10 cellular contexts compared by ENCODE assay signal in genomic region chr5:38660194-38660668, GRCh38.
A peak's percentile ranks its signal among the peaks of the same experiment; 100 is the strongest.
DNase-seq lines count a peak whose midpoint lies in the region; ATAC-seq, FAIRE-seq and TF ChIP-seq lines count a peak whose summit lies in the region.
"Had no signal": no experiment of that assay in that cellular context is flagged by ENCODE, and none has a peak within 500 bp of the region (broad histone marks: within the 10 kb centered on the region; RNA-seq: fewer than 3 reads in every experiment).

No MANE protein-coding gene starts in this region.

- peak; percentile 98 for DNase-seq in A172 (ENCODE audit: low spot score)
- DNase-seq in NCI-H1092 (lab: John Stamatoyannopoulos, UW) = peak; percentile 97
- DNase-seq in PC-3 = peak; percentile 98
- peak; percentile 26 for DNase-seq in hepatocyte (ENCODE audit: low spot score)
- no peak for DNase-seq in foreskin melanocyte
- no peak for DNase-seq in small intestine
- DNase-seq: activated CD4-positive, CD25-positive, alpha-beta regulatory T cell treated with anti-CD3 and anti-CD28 coated beads, Interleukin-2, amount 50 U/mL, for 72 hours; stimulated activated CD4-positive, alpha-beta T cell treated with anti-CD3 and anti-CD28 coated beads, Interleukin-4, amount 100 ng/mL, for 24 hours had no signal

- intact Hi-C loops in PC-3 (cut with micrococcal nuclease) = loop anchor here (1.0 to 5.0 kb wide), 3 partner anchors 103 to 218 kb away; no protein-coding TSS in a partner anchor

- H3K36me3 ChIP-seq in PC-3 (ENCODE audit: low read depth, low read length) = no peaks in the 10 kb centered on the region
- H3K36me3 ChIP-seq in hepatocyte (replicated peaks; ENCODE audit: insufficient read depth, low read depth) = no peaks in the 10 kb centered on the region
- no peaks in the 10 kb centered on the region for H3K36me3 ChIP-seq in small intestine (ENCODE audit: control insufficient read depth in 2 of 2, insufficient read depth in 2 of 2, low read length in 2 of 2)

- H3K4me1 ChIP-seq in PC-3 (ENCODE audit: insufficient read depth, low read length) (peaks cover 10% of the 10 kb centered on the region), hepatocyte (ENCODE audit: insufficient read depth) (no peaks in the 10 kb centered on the region), small intestine (ENCODE audit: control insufficient read depth in 2 of 2, insufficient read depth in 1 of 2, low read depth in 1 of 2, low read length in 1 of 2) (no peaks in the 10 kb centered on the region)

- peak overlapping the region; percentile 86 for H3K9ac ChIP-seq in PC-3 (ENCODE audit: low read length)

- H3K9me2 ChIP-seq in PC-3 (replicated peaks; ENCODE audit: low read length) (no peaks in the 10 kb centered on the region), hepatocyte (replicated peaks; ENCODE audit: insufficient read depth) (no peaks in the 10 kb centered on the region)

- no peaks in the 10 kb centered on the region for H4K20me1 ChIP-seq in PC-3 (ENCODE audit: low read length)
- H4K20me1 ChIP-seq in hepatocyte (ENCODE audit: insufficient read depth, poor library complexity, severe bottlenecking) = no peaks in the 10 kb centered on the region

- H3K9me3 ChIP-seq in PC-3 (ENCODE audit: low read length) = no peaks in the 10 kb centered on the region
- no peaks in the 10 kb centered on the region for H3K9me3 ChIP-seq in hepatocyte (ENCODE audit: low read depth)
- H3K9me3 ChIP-seq in small intestine (ENCODE audit: control insufficient read depth, low read depth) = no peaks in the 10 kb centered on the region

- H3K79me2 ChIP-seq in PC-3 (ENCODE audit: low read length) = no peaks in the 10 kb centered on the region
- H3K79me2 ChIP-seq in hepatocyte = no peaks in the 10 kb centered on the region

- peak; percentile 100 for ATAC-seq in PC-3
- no peak for ATAC-seq in GM21390 (IDR thresholded peaks at IDR 0.05; ENCODE audit: unreplicated experiment)
- no peak for ATAC-seq in HG02970 (IDR thresholded peaks at IDR 0.05; ENCODE audit: low FRiP score, unreplicated experiment)

- H3K4me2 ChIP-seq in PC-3 (ENCODE audit: low read length) (peak overlapping the region; percentile 89), hepatocyte (no peak overlapping the region)

- CTCF ChIA-PET in PC-3 (lab: Charles Lee) = interaction anchor here (0.7 to 1.2 kb wide), 4 partner anchors 61 to 219 kb away, joined by 3 to 11 read pairs (median 7); no protein-coding TSS in a partner anchor

- H2AFZ ChIP-seq in PC-3 (ENCODE audit: low read length) (peak overlapping the region; percentile 88), hepatocyte (peak overlapping the region; percentile 6)

- H3K27ac ChIP-seq in PC-3 (ENCODE audit: low read length) (peak overlapping the region; percentile 74), hepatocyte (no peak overlapping the region), small intestine (ENCODE audit: low read depth in 1 of 2, low read length in 1 of 2) (no peak overlapping the region)

- no peaks in the 10 kb centered on the region for H3F3A ChIP-seq in PC-3 (ENCODE audit: low read length, unreplicated experiment)

- POLR2A ChIA-PET in PC-3 (lab: Charles Lee; ENCODE audit: unreplicated experiment) = interaction anchor here (0.6 to 1.2 kb wide), 6 partner anchors 9 to 120 kb away, joined by 3 to 9 read pairs (median 4); no protein-coding TSS in a partner anchor

- H3K27me3 ChIP-seq in PC-3 (ENCODE audit: low read length) (no peaks in the 10 kb centered on the region), hepatocyte (no peaks in the 10 kb centered on the region), small intestine (ENCODE audit: control insufficient read depth in 2 of 2, insufficient read depth in 2 of 2, low read length in 2 of 2) (no peaks in the 10 kb centered on the region)

- H3K4me3 ChIP-seq in PC-3 (ENCODE audit: low read length) (peak overlapping the region; percentile 69), hepatocyte (no peak overlapping the region), small intestine (ENCODE audit: low read depth in 1 of 2, low read length in 2 of 2) (no peak overlapping the region)

- TF ChIP-seq CTCF in PC-3 (conservative IDR thresholded peaks at IDR 0.05; ENCODE audit: low read depth, low read length) = no peak
- TF ChIP-seq CTCF in hepatocyte (IDR thresholded peaks at IDR 0.05; ENCODE audit: poor library complexity) = no peak

- WGBS in hepatocyte (ENCODE audit: low lambda C conversion rate, missing lambda C conversion rate) = 62% methylated on average over 12 of the region's 12 CpGs
- 64 to 77% (median 66%) methylated on average over 12 of the region's 12 CpGs for WGBS in small intestine, 3 donors

- no TSS peak for BruUV-seq in PC-3 (replicated peaks; lab: Mats Ljungman, UMichigan)

- FAIRE-seq in small intestine (lab: Jason Lieb, UNC) = no peak

Comparison
In these comparisons a context has a peak if more than half of its experiments do, and no peak if none do; other contexts are left out.
1. DNase-seq: peak in A172 (single experiment), NCI-H1092 (single experiment), PC-3 (single experiment) and hepatocyte (single experiment); none in foreskin melanocyte (single experiment) and small intestine (single experiment).